ENCODE assay signal across 2 cellular contexts in genomic region chr1:204075890-204076837, GRCh38.
TF ChIP-seq lines count a peak whose summit lies in the region.

No MANE protein-coding gene starts in this region.

TF ChIP-seq in HCT116, 20 proteins besides CTCF, POLR2A, EP300 and RAD21 (continued from another document):
- no peak for TF ChIP-seq ZBTB33 (IDR thresholded peaks at IDR 0.05; ENCODE audit: extremely low read depth, insufficient replicate concordance, low read length)

TF ChIP-seq in liver, 16 proteins besides CTCF, POLR2A, EP300 and RAD21 (continued from another document):
- TF ChIP-seq MAX (IDR thresholded peaks at IDR 0.05) = no peak
- no peak for TF ChIP-seq SP1 (IDR thresholded peaks at IDR 0.05)
- no peak for TF ChIP-seq HNF4A (conservative IDR thresholded peaks at IDR 0.05)
- TF ChIP-seq NR2F2 (IDR thresholded peaks at IDR 0.05) = no peak
- no peak for TF ChIP-seq HNF4G (IDR thresholded peaks at IDR 0.05)
